25 cellular contexts compared by ENCODE assay signal in the genomic region with DNA sequence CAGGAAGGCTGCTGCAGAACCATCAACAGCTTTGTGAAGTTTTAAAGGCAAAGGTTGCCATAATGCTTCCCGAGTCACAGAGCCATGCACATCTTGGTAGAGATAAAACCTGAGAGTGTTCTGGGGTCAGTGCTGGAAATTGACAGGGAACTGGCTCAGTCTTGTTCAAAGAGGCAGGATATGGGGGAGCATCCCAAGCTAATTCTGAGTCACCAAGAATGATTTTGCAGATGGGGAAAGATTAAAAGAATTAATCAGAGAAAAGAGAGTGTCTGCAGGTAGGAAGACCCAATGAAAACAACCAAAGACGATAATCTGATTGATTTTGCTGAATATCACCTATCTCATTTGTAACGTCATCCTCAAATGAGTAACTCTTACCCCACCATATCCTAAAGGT.
DNase-seq lines count a peak whose midpoint lies in the region; ATAC-seq and TF ChIP-seq lines count a peak whose summit lies in the region.
"Had no signal": no experiment of that assay in that cellular context is flagged by ENCODE, and none has a peak within 500 bp of the region (broad histone marks: within the 10 kb centered on the region; RNA-seq: fewer than 3 reads in every experiment).

No MANE protein-coding gene starts in this region.

- peaks cover 9% of the 10 kb centered on the region for H3K9me3 Mint-ChIP-seq in T-helper 1 cell treated with Interleukin-12 subunit alpha and Interleukin-12 subunit beta and Interleukin-4 antibody, amounts not matched to agents 30 μg/mL and 1 μg/mL, for 36 hours
- H3K9me3 Mint-ChIP-seq in activated B cell treated with CpG ODN at 0.5 μM for 24 hours, result no peaks in the 10 kb centered on the region
- H3K9me3 Mint-ChIP-seq: type B pancreatic cell, WTC11 had no signal

- H3K36me3 Mint-ChIP-seq in T-helper 1 cell treated with Interleukin-12 subunit alpha and Interleukin-12 subunit beta and Interleukin-4 antibody, amounts not matched to agents 30 μg/mL and 1 μg/mL, for 36 hours (ENCODE audit: low read depth), result peaks cover 12% of the 10 kb centered on the region
- no peaks in the 10 kb centered on the region for H3K36me3 Mint-ChIP-seq in activated B cell treated with CpG ODN at 0.5 μM for 24 hours (ENCODE audit: low read depth)
- H3K36me3 Mint-ChIP-seq: type B pancreatic cell, WTC11 had no signal

- no peak overlapping the region for H3K4me2 ChIP-seq in mesenchymal stem cell (ENCODE audit: low read length, poor library complexity, severe bottlenecking)

- no peaks in the 10 kb centered on the region for H3K27me3 ChIP-seq in mesenchymal stem cell (ENCODE audit: control insufficient read depth in 1 of 2, insufficient read depth in 1 of 2, low read length in 2 of 2)
- H3K27me3 ChIP-seq: gastrocnemius medialis, SJCRH30 had no signal

- H3K18ac ChIP-seq in mesenchymal stem cell (ENCODE audit: low read depth in 1 of 2, low read length in 2 of 2), result no peak overlapping the region

- no peaks in the 10 kb centered on the region for H3K4me1 ChIP-seq in mesenchymal stem cell (ENCODE audit: control insufficient read depth, insufficient read depth, low read depth, low read length)
- H3K4me1 ChIP-seq: Caco-2 had no signal

- no peak overlapping the region for H3K23ac ChIP-seq in mesenchymal stem cell (ENCODE audit: low read length in 2 of 2)

- H3K27me3 Mint-ChIP-seq in T-helper 1 cell treated with Interleukin-12 subunit alpha and Interleukin-12 subunit beta and Interleukin-4 antibody, amounts not matched to agents 30 μg/mL and 1 μg/mL, for 36 hours (ENCODE audit: low read depth), result peaks cover 23% of the 10 kb centered on the region
- no peaks in the 10 kb centered on the region for H3K27me3 Mint-ChIP-seq in activated B cell treated with CpG ODN at 0.5 μM for 24 hours
- H3K27me3 Mint-ChIP-seq: B cell had no signal

- no peak overlapping the region for H3K4me3 Mint-ChIP-seq in T-helper 1 cell treated with Interleukin-12 subunit alpha and Interleukin-12 subunit beta and Interleukin-4 antibody, amounts not matched to agents 30 μg/mL and 1 μg/mL, for 36 hours
- no peak overlapping the region for H3K4me3 Mint-ChIP-seq in activated B cell treated with CpG ODN at 0.5 μM for 24 hours
- H3K4me3 Mint-ChIP-seq: activated CD8-positive, alpha-beta T cell treated with anti-CD3 and anti-CD28 coated beads, Interleukin-2, amount 10 ng/mL, durations not matched to agents 7 days and 5 days; B cell; type B pancreatic cell; WTC11 had no signal

- H3K9ac ChIP-seq in mesenchymal stem cell (ENCODE audit: low read length), result no peak overlapping the region

- no peak overlapping the region for H2AFZ ChIP-seq in mesenchymal stem cell (ENCODE audit: low read depth, low read length)

- CTCF ChIA-PET in activated B cell treated with CpG ODN at 0.5 μM for 24 hours (lab: Charles Lee), result interaction anchor here (1.6 kb wide), 1 partner anchor 102 kb away, joined by 4 read pairs; no protein-coding TSS in a partner anchor

- no peak overlapping the region for H3K14ac ChIP-seq in mesenchymal stem cell (ENCODE audit: low read length in 2 of 2)

- no peaks in the 10 kb centered on the region for H3K79me1 ChIP-seq in mesenchymal stem cell (replicated peaks; ENCODE audit: low read length, poor library complexity, severe bottlenecking)

- peak overlapping the region; percentile 8 for H2BK120ac ChIP-seq in mesenchymal stem cell (ENCODE audit: low read depth, low read length)

- intact Hi-C loops in activated B cell treated with CpG ODN at 0.5 μM for 24 hours (cut with micrococcal nuclease), result no loop called here

- ATAC-seq in activated B cell treated with CpG ODN at 0.5 μM for 24 hours (ENCODE audit: low read depth), result no peak
- ATAC-seq in GM19324 (IDR thresholded peaks at IDR 0.05; ENCODE audit: low FRiP score, unreplicated experiment), result no peak
- ATAC-seq: activated CD8-positive, alpha-beta T cell treated with anti-CD3 and anti-CD28 coated beads, Interleukin-2, amount 10 ng/mL, durations not matched to agents 7 days and 5 days; gastrocnemius medialis; lower lobe of right lung; WTC11 had no signal

- H2BK12ac ChIP-seq in mesenchymal stem cell (ENCODE audit: low read length in 2 of 2), result no peak overlapping the region

- 67% methylated on average over 1 of the region's 3 CpGs for WGBS in mesenchymal stem cell

- H2AK5ac ChIP-seq in mesenchymal stem cell (ENCODE audit: low read length, severe bottlenecking), result no peak overlapping the region

- H2BK15ac ChIP-seq in mesenchymal stem cell (ENCODE audit: low read depth, poor library complexity, severe bottlenecking), result no peak overlapping the region

- no peak overlapping the region for H4K91ac ChIP-seq in mesenchymal stem cell (ENCODE audit: low read length)

- H2BK5ac ChIP-seq in mesenchymal stem cell (ENCODE audit: low read depth, low read length, poor library complexity, severe bottlenecking), result no peak overlapping the region

- peaks cover 33% of the 10 kb centered on the region for H3K4me1 Mint-ChIP-seq in T-helper 1 cell treated with Interleukin-12 subunit alpha and Interleukin-12 subunit beta and Interleukin-4 antibody, amounts not matched to agents 30 μg/mL and 1 μg/mL, for 36 hours (ENCODE audit: low read depth)
- peaks cover 74% of the 10 kb centered on the region for H3K4me1 Mint-ChIP-seq in activated B cell treated with CpG ODN at 0.5 μM for 24 hours
- H3K4me1 Mint-ChIP-seq: WTC11 had no signal

- no peak for TF ChIP-seq CTCF in activated B cell treated with CpG ODN at 0.5 μM for 24 hours (IDR thresholded peaks at IDR 0.05)

- POLR2A ChIA-PET in activated B cell treated with CpG ODN at 0.5 μM for 24 hours (lab: Charles Lee), result interaction anchor here (1.0 to 1.9 kb wide), 2 partner anchors 8 to 10 kb away, joined by 3 to 5 read pairs; no protein-coding TSS in a partner anchor

- H4K8ac ChIP-seq in mesenchymal stem cell (ENCODE audit: low read length), result no peak overlapping the region

- no peak overlapping the region for H3K4me3 ChIP-seq in mesenchymal stem cell (ENCODE audit: insufficient read depth in 1 of 2, low read depth in 1 of 2, low read length in 2 of 2)
- H3K4me3 ChIP-seq: gastrocnemius medialis, lower lobe of right lung, SJCRH30 had no signal

- H3K9me3 ChIP-seq in mesenchymal stem cell (ENCODE audit: control insufficient read depth, low read length), result no peaks in the 10 kb centered on the region
- H3K9me3 ChIP-seq: Caco-2, gastrocnemius medialis, lower lobe of right lung, SJCRH30 had no signal

- DNase-seq in T-helper 1 cell, result no peak
- peak; percentile 22 for DNase-seq in HCEC 1CT
- DNase-seq in activated B cell treated with CpG ODN at 0.5 μM for 24 hours, result no peak
- DNase-seq in mesenchymal stem cell, result no peak
- DNase-seq in DMS 273 (lab: John Stamatoyannopoulos, UW; ENCODE audit: unreplicated experiment), result no peak
- no peak for DNase-seq in AG08396 (ENCODE audit: low spot score)
- DNase-seq: 8988T; activated CD8-positive, alpha-beta T cell treated with anti-CD3 and anti-CD28 coated beads, Interleukin-2, amount 10 ng/mL, durations not matched to agents 7 days and 5 days; activated naive CD4-positive, alpha-beta T cell treated with Interleukin-2 at 50 U/mL for 16 hours; aorta; Caco-2; central memory CD4-positive, alpha-beta T cell; gastrocnemius medialis; GOT3; kidney; lower lobe of right lung; NCI-H1105 treated with DMSO at 0.1 percent for 48 hours; NCI-H2029 treated with DMSO at 0.1 percent for 48 hours; SJCRH30; stimulated activated CD4-positive, alpha-beta T cell treated with anti-CD3 and anti-CD28 coated beads, Interleukin-2, amount 100 ng/mL, for 24 hours had no signal

- H3K4ac ChIP-seq in mesenchymal stem cell (ENCODE audit: low read depth in 1 of 2, low read length in 2 of 2), result no peak overlapping the region

- H3K27ac Mint-ChIP-seq in T-helper 1 cell treated with Interleukin-12 subunit alpha and Interleukin-12 subunit beta and Interleukin-4 antibody, amounts not matched to agents 30 μg/mL and 1 μg/mL, for 36 hours, result peak overlapping the region; percentile 53
- peak overlapping the region; percentile 60 for H3K27ac Mint-ChIP-seq in activated B cell treated with CpG ODN at 0.5 μM for 24 hours
- H3K27ac Mint-ChIP-seq: activated CD8-positive, alpha-beta T cell treated with anti-CD3 and anti-CD28 coated beads, Interleukin-2, amount 10 ng/mL, durations not matched to agents 7 days and 5 days; B cell; type B pancreatic cell; WTC11 had no signal

- H3K27ac ChIP-seq in mesenchymal stem cell (ENCODE audit: low read length, poor library complexity, severe bottlenecking), result no peak overlapping the region
- H3K27ac ChIP-seq: lower lobe of right lung, SJCRH30 had no signal

- H3K36me3 ChIP-seq in mesenchymal stem cell (ENCODE audit: control insufficient read depth in 1 of 2, insufficient read depth in 2 of 2, low read depth in 1 of 2, low read length in 2 of 2), result no peaks in the 10 kb centered on the region
- H3K36me3 ChIP-seq: gastrocnemius medialis, lower lobe of right lung, SJCRH30 had no signal
